Comparison of ENCODE assay signal across 2 cellular contexts in the genomic region with DNA sequence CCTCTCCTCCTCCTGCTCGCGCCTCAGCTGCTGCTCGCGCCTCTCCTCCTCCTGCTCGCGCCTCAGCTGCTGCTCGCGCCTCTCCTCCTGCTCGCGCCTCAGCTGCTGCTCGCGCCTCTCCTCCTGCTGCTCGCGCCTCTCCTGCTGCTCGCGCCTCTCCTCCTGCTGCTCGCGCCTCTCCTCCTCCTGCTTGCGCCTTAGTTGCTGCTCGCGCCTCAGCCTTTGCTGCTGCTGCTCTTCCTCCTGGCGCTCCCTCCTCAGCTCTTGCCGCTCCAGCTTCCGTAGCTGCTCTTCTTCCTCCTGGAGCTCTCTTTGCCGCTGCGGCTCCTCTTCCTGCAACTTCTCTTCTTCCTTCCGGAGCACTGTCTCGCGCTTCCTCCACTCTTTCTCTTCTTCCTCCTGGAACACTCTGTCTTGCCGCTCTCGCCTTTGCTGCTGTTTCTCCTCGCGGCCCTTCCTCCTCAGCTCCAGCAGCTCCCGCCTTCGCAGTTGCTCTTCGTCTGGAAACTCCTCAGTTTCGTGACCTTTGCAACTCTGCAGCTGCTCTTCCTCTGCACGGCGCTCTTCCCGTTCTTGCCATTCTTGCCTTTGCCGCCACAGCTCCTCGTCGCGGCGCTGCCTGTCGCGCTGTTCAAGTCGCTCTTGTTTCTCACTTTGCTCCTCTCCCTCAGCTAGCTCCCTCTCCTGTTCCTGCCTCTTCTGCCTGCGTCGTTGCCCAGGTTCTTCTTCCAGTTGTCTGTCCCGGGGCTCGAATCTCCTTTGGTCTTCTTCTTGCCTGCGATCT.
TF ChIP-seq lines count a peak whose summit lies in the region.

No MANE protein-coding gene starts in this region.

TF ChIP-seq in SK-N-SH, 30 proteins besides CTCF, POLR2A, EP300 and RAD21 (continued from another document):
- TF ChIP-seq, protein P1, sequence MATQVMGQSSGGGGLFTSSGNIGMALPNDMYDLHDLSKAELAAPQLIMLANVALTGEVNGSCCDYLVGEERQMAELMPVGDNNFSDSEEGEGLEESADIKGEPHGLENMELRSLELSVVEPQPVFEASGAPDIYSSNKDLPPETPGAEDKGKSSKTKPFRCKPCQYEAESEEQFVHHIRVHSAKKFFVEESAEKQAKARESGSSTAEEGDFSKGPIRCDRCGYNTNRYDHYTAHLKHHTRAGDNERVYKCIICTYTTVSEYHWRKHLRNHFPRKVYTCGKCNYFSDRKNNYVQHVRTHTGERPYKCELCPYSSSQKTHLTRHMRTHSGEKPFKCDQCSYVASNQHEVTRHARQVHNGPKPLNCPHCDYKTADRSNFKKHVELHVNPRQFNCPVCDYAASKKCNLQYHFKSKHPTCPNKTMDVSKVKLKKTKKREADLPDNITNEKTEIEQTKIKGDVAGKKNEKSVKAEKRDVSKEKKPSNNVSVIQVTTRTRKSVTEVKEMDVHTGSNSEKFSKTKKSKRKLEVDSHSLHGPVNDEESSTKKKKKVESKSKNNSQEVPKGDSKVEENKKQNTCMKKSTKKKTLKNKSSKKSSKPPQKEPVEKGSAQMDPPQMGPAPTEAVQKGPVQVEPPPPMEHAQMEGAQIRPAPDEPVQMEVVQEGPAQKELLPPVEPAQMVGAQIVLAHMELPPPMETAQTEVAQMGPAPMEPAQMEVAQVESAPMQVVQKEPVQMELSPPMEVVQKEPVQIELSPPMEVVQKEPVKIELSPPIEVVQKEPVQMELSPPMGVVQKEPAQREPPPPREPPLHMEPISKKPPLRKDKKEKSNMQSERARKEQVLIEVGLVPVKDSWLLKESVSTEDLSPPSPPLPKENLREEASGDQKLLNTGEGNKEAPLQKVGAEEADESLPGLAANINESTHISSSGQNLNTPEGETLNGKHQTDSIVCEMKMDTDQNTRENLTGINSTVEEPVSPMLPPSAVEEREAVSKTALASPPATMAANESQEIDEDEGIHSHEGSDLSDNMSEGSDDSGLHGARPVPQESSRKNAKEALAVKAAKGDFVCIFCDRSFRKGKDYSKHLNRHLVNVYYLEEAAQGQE (IDR thresholded peaks at IDR 0.05; ENCODE audit: low read depth, low read length): no peak
- TF ChIP-seq RCOR1 (IDR thresholded peaks at IDR 0.05; ENCODE audit: low read length): no peak
- TF ChIP-seq GABPA (IDR thresholded peaks at IDR 0.05; ENCODE audit: low read depth): no peak
- TF ChIP-seq, protein P2, sequence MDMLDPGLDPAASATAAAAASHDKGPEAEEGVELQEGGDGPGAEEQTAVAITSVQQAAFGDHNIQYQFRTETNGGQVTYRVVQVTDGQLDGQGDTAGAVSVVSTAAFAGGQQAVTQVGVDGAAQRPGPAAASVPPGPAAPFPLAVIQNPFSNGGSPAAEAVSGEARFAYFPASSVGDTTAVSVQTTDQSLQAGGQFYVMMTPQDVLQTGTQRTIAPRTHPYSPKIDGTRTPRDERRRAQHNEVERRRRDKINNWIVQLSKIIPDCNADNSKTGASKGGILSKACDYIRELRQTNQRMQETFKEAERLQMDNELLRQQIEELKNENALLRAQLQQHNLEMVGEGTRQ (IDR thresholded peaks at IDR 0.05; ENCODE audit: borderline replicate concordance, low read depth, low read length): no peak
- no peak for TF ChIP-seq SMC3 (IDR thresholded peaks at IDR 0.05; ENCODE audit: low read depth, low read length)
- TF ChIP-seq NRF1 (IDR thresholded peaks at IDR 0.05; ENCODE audit: low read depth, low read length): no peak

TF ChIP-seq in SK-N-SH treated with all-trans-retinoic acid at 6 μM for 48 hours, 23 proteins besides CTCF, POLR2A, EP300 and RAD21 (continued from another document):
- no peak for TF ChIP-seq TCF4 (CRISPR knock-in tag; IDR thresholded peaks at IDR 0.05; ENCODE audit: borderline replicate concordance)
- TF ChIP-seq RARB (CRISPR knock-in tag; IDR thresholded peaks at IDR 0.05): no peak
- no peak for TF ChIP-seq SNAI2 (CRISPR knock-in tag; IDR thresholded peaks at IDR 0.05)
- no peak for TF ChIP-seq BACH2 (CRISPR knock-in tag; IDR thresholded peaks at IDR 0.05; ENCODE audit: borderline replicate concordance)
- TF ChIP-seq PPARA (CRISPR knock-in tag; IDR thresholded peaks at IDR 0.05; ENCODE audit: borderline replicate concordance): no peak
- TF ChIP-seq OSR1 (CRISPR knock-in tag; IDR thresholded peaks at IDR 0.05): no peak
- TF ChIP-seq CSDC2 (CRISPR knock-in tag; IDR thresholded peaks at IDR 0.05): no peak
- no peak for TF ChIP-seq TOX (CRISPR knock-in tag; IDR thresholded peaks at IDR 0.05; ENCODE audit: borderline replicate concordance)
- no peak for TF ChIP-seq ARNTL (CRISPR knock-in tag; IDR thresholded peaks at IDR 0.05; ENCODE audit: borderline replicate concordance, low read depth)
- TF ChIP-seq, protein P3, sequence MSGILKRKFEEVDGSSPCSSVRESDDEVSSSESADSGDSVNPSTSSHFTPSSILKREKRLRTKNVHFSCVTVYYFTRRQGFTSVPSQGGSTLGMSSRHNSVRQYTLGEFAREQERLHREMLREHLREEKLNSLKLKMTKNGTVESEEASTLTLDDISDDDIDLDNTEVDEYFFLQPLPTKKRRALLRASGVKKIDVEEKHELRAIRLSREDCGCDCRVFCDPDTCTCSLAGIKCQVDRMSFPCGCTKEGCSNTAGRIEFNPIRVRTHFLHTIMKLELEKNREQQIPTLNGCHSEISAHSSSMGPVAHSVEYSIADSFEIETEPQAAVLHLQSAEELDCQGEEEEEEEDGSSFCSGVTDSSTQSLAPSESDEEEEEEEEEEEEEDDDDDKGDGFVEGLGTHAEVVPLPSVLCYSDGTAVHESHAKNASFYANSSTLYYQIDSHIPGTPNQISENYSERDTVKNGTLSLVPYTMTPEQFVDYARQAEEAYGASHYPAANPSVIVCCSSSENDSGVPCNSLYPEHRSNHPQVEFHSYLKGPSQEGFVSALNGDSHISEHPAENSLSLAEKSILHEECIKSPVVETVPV (CRISPR knock-in tag; IDR thresholded peaks at IDR 0.05): no peak
- TF ChIP-seq ZFP3 (CRISPR knock-in tag; IDR thresholded peaks at IDR 0.05): no peak
- no peak for TF ChIP-seq ZNF8 (CRISPR knock-in tag; IDR thresholded peaks at IDR 0.05)
